In the genomic region with DNA sequence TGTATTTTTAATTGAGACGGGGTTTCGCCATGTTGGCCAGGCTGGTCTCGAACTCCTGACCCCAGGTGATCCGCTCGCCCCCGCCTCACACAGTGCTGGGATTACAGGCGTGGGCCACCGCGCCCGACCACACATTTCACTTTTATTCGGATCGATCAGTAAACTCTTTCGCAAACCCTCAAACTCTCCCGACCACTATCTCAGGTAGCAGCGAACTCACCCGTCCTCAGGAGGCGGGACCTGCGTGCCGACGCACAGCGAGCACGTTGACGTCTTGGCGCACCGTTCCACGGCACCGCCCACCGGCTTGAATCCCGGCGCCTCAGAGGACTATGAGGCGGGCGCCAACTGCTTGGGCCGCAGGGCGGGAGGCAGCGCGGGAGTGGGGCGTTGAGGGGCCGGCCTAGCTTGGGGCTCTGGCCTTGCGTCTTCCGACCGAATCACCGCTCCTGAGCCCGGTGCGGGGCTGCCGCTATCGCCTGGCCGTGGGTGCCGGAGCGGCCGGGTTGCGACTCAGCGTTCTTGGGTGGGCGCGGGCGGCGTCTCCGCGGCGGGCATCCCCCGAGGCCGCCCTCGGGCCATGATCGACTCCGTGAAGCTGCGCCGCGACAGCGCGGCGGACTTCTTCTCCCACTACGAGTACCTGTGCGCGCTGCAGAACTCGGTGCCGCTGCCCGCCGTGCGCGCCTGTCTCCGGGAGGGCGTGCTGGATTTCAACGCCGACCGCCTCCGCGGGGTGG, we compare ENCODE assay signal across 8 cellular contexts. TPM values are rescaled to one million over a fixed set of nuclear protein-coding genes. Genes with fewer than 3 reads are reported as not detected.
A peak's percentile ranks its signal among the peaks of the same experiment; 100 is the strongest.
DNase-seq lines count a peak whose midpoint lies in the region; ATAC-seq and TF ChIP-seq lines count a peak whose summit lies in the region.

TSS of gene CEP78 (plus strand) at position 305 of the 740 bp plus-strand sequence. CDS start at position 581, 276 bp downstream.

- peaks cover 4% of the 10 kb centered on the region; the same call in 1 of the 2 replicates for H3K4me1 ChIP-seq in PC-3 (ENCODE audit: insufficient read depth, low read length)
- peaks cover 4% of the 10 kb centered on the region for H3K4me1 ChIP-seq in mucosa of descending colon (ENCODE audit: low read depth)

- H4K20me1 ChIP-seq in PC-3 (ENCODE audit: low read length) = no peaks in the 10 kb centered on the region

- POLR2A ChIA-PET in PC-3 (lab: Charles Lee; ENCODE audit: unreplicated experiment) = no interaction called here

- intact Hi-C loops in PC-3 (cut with micrococcal nuclease) (loop anchor here (2.0 to 10.0 kb wide), 2 partner anchors 67 to 111 kb away; no protein-coding TSS in a partner anchor), mucosa of descending colon (cut with DNase I, micrococcal nuclease) (no loop called here)

- H3K36me3 ChIP-seq in PC-3 (ENCODE audit: low read depth, low read length) (peaks cover under 1% of the 10 kb centered on the region; the same call in 1 of the 2 replicates), mucosa of descending colon (ENCODE audit: low read depth) (no peaks in the 10 kb centered on the region)

- DNase-seq in DMS114 treated with DMSO at 0.1 percent for 48 hours (lab: John Stamatoyannopoulos, UW; ENCODE audit: unreplicated experiment) = peak; percentile 32
- peak; percentile 90 for DNase-seq in HuH-7 (ENCODE audit: low spot score)
- peak; percentile 90 for DNase-seq in PC-3
- peak; percentile 80 for DNase-seq in activated T-cell treated with anti-CD3 and anti-CD28 coated beads for 4 hours
- DNase-seq in epithelial cell of prostate (ENCODE audit: low read depth, low spot score) = peak; percentile 61
- DNase-seq in mucosa of descending colon = peak; percentile 94 to 95 (median 95)
- DNase-seq in stimulated activated CD8-positive, alpha-beta memory T cell treated with anti-CD3 and anti-CD28 coated beads, Interleukin-4, amount 100 ng/mL, for 1 hour (ENCODE audit: low read depth in 2 of 2, low spot score in 1 of 2) = peak; percentile 54 to 76

- H3K27ac ChIP-seq in PC-3 (ENCODE audit: low read length) = 0 out of 2 replicates have a peak within 1 kb of the TSS, but pooled peaks have one; percentile 23
- peak within 1 kb of the TSS; percentile 70 for H3K27ac ChIP-seq in epithelial cell of prostate

- H3K4me2 ChIP-seq in PC-3 (ENCODE audit: low read length) = peak within 1 kb of the TSS; percentile 80

- no TSS peak for BruUV-seq in PC-3 (replicated peaks; lab: Mats Ljungman, UMichigan)

- peak; percentile 98 for ATAC-seq in GM21526 (IDR thresholded peaks at IDR 0.05; ENCODE audit: low FRiP score, unreplicated experiment)
- peak; percentile 93 for ATAC-seq in PC-3
- peak; percentile 99 for ATAC-seq in mucosa of descending colon

- no peaks in the 10 kb centered on the region for H3K9me2 ChIP-seq in PC-3 (replicated peaks; ENCODE audit: low read length)

- no peak for TF ChIP-seq CTCF in PC-3 (conservative IDR thresholded peaks at IDR 0.05; ENCODE audit: low read depth, low read length)
- no peak for TF ChIP-seq CTCF in mucosa of descending colon (IDR thresholded peaks at IDR 0.05)

- H3K4me3 ChIP-seq in PC-3 (ENCODE audit: low read length) (peak within 1 kb of the TSS; percentile 98), mucosa of descending colon (peak within 1 kb of the TSS; percentile 63)

- no peaks in the 10 kb centered on the region for H3K27me3 ChIP-seq in PC-3 (ENCODE audit: low read length)

- H2AFZ ChIP-seq in PC-3 (ENCODE audit: low read length) = peak within 1 kb of the TSS; percentile 96

- H3K9me3 ChIP-seq in PC-3 (ENCODE audit: low read length) = no peaks in the 10 kb centered on the region
- H3K9me3 ChIP-seq in mucosa of descending colon = no peaks in the 10 kb centered on the region

- CTCF ChIA-PET in PC-3 (lab: Charles Lee) = no interaction called here

- peaks cover 32% of the 10 kb centered on the region for H3K79me2 ChIP-seq in PC-3 (ENCODE audit: low read length)

- peak within 1 kb of the TSS; percentile 85 for H3K9ac ChIP-seq in PC-3 (ENCODE audit: low read length)

- no peaks in the 10 kb centered on the region for H3F3A ChIP-seq in PC-3 (ENCODE audit: low read length, unreplicated experiment)

RNA-seq across cellular contexts. Expression of gene CEP78, which starts in this region (rescaled TPM):
- 35.2 and 52.5 TPM in 2 replicates for total RNA-seq in PC-3 (2014; rRNA removed)
- total RNA-seq in mucosa of descending colon = 10 to 100 TPM in 2 of 3 donors, 1 to 10 TPM in 1; 5.7 to 15.6 (median 11.2) TPM

Comparison
In these comparisons a context has a peak if more than half of its experiments do, and no peak if none do; other contexts are left out.
1. Peak in every context shown above with its lines: DNase-seq, ATAC-seq, H3K4me3 ChIP-seq and H3K27ac ChIP-seq.
2. DNase-seq: peak in every context shown above with its lines; median percentile 95 in mucosa of descending colon; 90 in HuH-7; 90 in PC-3; 80 in activated T-cell treated with anti-CD3 and anti-CD28 coated beads for 4 hours; 65 in stimulated activated CD8-positive, alpha-beta memory T cell treated with anti-CD3 and anti-CD28 coated beads, Interleukin-4, amount 100 ng/mL, for 1 hour; 61 in epithelial cell of prostate; 32 in DMS114 treated with DMSO at 0.1 percent for 48 hours.